Comparison of ENCODE assay signal across 13 cellular contexts in genomic region chr3:171189394-171189793, GRCh38.
DNase-seq lines count a peak whose midpoint lies in the region; ATAC-seq, FAIRE-seq and TF ChIP-seq lines count a peak whose summit lies in the region.
"Had no signal": no experiment of that assay in that cellular context is flagged by ENCODE, and none has a peak within 500 bp of the region (broad histone marks: within the 10 kb centered on the region; RNA-seq: fewer than 3 reads in every experiment).

No MANE protein-coding gene starts in this region.

- peak; percentile 52 for ATAC-seq in GM18858 (IDR thresholded peaks at IDR 0.05; ENCODE audit: unreplicated experiment)
- peak; percentile 80 for ATAC-seq in HG02610 (IDR thresholded peaks at IDR 0.05; ENCODE audit: unreplicated experiment)
- ATAC-seq: body of pancreas, GM23338 had no signal

- no peaks in the 10 kb centered on the region for H3K9me3 Mint-ChIP-seq in T-helper 2 cell treated with Interferon-gamma antibody and Interleukin-4, amounts not matched to agents 5 μg/mL and 100 μg/mL, for 36 hours
- H3K9me3 Mint-ChIP-seq: GM23338, memory B cell had no signal

- DNase-seq in GM12892 (ENCODE audit: insufficient read length) (no peak), NCI-H2196 (lab: John Stamatoyannopoulos, UW; ENCODE audit: unreplicated experiment) (no peak), activated gamma-delta T cell treated with Interleukin-2 at 50 U/mL for 16 hours (no peak), DMS53 (lab: John Stamatoyannopoulos, UW) (no peak), NCI-H524 treated with DMSO at 0.1 percent for 48 hours (lab: John Stamatoyannopoulos, UW) (no peak)
- peak; percentile 38 for DNase-seq in T-helper 2 cell treated with Interferon-gamma antibody and Interleukin-4, amounts not matched to agents 5 μg/mL and 100 μg/mL, for 36 hours (ENCODE audit: low spot score)
- DNase-seq: body of pancreas, C1 segment of cervical spinal cord, foreskin fibroblast had no signal

- TF ChIP-seq POLR2A in GM12892 (IDR thresholded peaks at IDR 0.05; ENCODE audit: low read depth, low read length), result no peak

- H3K27me3 Mint-ChIP-seq in T-helper 2 cell treated with Interferon-gamma antibody and Interleukin-4, amounts not matched to agents 5 μg/mL and 100 μg/mL, for 36 hours (ENCODE audit: low read depth), result no peaks in the 10 kb centered on the region

- peak overlapping the region; percentile 24 for H3K4me3 Mint-ChIP-seq in T-helper 2 cell treated with Interferon-gamma antibody and Interleukin-4, amounts not matched to agents 5 μg/mL and 100 μg/mL, for 36 hours
- H3K4me3 Mint-ChIP-seq: GM23338, memory B cell had no signal

- peaks cover 63% of the 10 kb centered on the region for H3K36me3 Mint-ChIP-seq in T-helper 2 cell treated with Interferon-gamma antibody and Interleukin-4, amounts not matched to agents 5 μg/mL and 100 μg/mL, for 36 hours (ENCODE audit: low read depth)
- H3K36me3 Mint-ChIP-seq: memory B cell had no signal

- FAIRE-seq in GM12892 (lab: Jason Lieb, UNC), result peak; percentile 73

- peaks cover 60% of the 10 kb centered on the region for H3K4me1 Mint-ChIP-seq in T-helper 2 cell treated with Interferon-gamma antibody and Interleukin-4, amounts not matched to agents 5 μg/mL and 100 μg/mL, for 36 hours (ENCODE audit: low read depth)
- H3K4me1 Mint-ChIP-seq: memory B cell had no signal

- H3K27ac Mint-ChIP-seq in T-helper 2 cell treated with Interferon-gamma antibody and Interleukin-4, amounts not matched to agents 5 μg/mL and 100 μg/mL, for 36 hours, result peak overlapping the region; percentile 67
- H3K27ac Mint-ChIP-seq: GM23338, memory B cell had no signal
